Comparison of ENCODE assay signal across 13 cellular contexts in genomic region chr15:80849308-80849707, GRCh38.
DNase-seq lines count a peak whose midpoint lies in the region; ATAC-seq and TF ChIP-seq lines count a peak whose summit lies in the region.
"Had no signal": no experiment of that assay in that cellular context is flagged by ENCODE, and none has a peak within 500 bp of the region (broad histone marks: within the 10 kb centered on the region; RNA-seq: fewer than 3 reads in every experiment).

No MANE protein-coding gene starts in this region.

- H3K4me3 ChIP-seq in AG04449 (ENCODE audit: low read depth, low read length), result no peak overlapping the region
- no peak overlapping the region for H3K4me3 ChIP-seq in kidney epithelial cell (ENCODE audit: low read depth, low read length)

- H3K27me3 Mint-ChIP-seq in immature natural killer cell (ENCODE audit: low read depth in 3 of 3), result peaks cover 2 to 6% (median 5%) of the 10 kb centered on the region in 3 donors

- no peaks in the 10 kb centered on the region for H3K36me3 ChIP-seq in kidney epithelial cell (ENCODE audit: control insufficient read depth, insufficient read depth, low read length)

- no peaks in the 10 kb centered on the region for H3K27me3 ChIP-seq in kidney epithelial cell (ENCODE audit: control insufficient read depth, insufficient read depth, low read length)

- no peak overlapping the region for H3K27ac Mint-ChIP-seq in immature natural killer cell

- H3K4me1 Mint-ChIP-seq in immature natural killer cell, result no peaks in the 10 kb centered on the region

- POLR2A ChIA-PET in AG04449 (lab: Yijun Ruan, JAX), result no interaction called here

- H3K9me3 Mint-ChIP-seq in immature natural killer cell, result no peaks in the 10 kb centered on the region

- H3K4me3 Mint-ChIP-seq in immature natural killer cell, result no peak overlapping the region
- H3K4me3 Mint-ChIP-seq: CD14-positive monocyte had no signal

- ATAC-seq in HG02852 (IDR thresholded peaks at IDR 0.05; ENCODE audit: unreplicated experiment) (no peak), GM21367 (IDR thresholded peaks at IDR 0.05; ENCODE audit: unreplicated experiment) (no peak)

- CTCF ChIA-PET in AG04449 (lab: Yijun Ruan, JAX), result no interaction called here

- no peaks in the 10 kb centered on the region for H3K36me3 Mint-ChIP-seq in immature natural killer cell
- H3K36me3 Mint-ChIP-seq: CD14-positive monocyte had no signal

- TF ChIP-seq CTCF in AG04449 (IDR thresholded peaks at IDR 0.05; ENCODE audit: insufficient read depth, low read length, missing control alignments) (no peak), kidney epithelial cell (IDR thresholded peaks at IDR 0.05; ENCODE audit: insufficient read depth, low read length, poor library complexity, severe bottlenecking) (no peak)

- peak; percentile 59 for DNase-seq in AG04449 (ENCODE audit: low read depth, low spot score)
- peak; percentile 78 for DNase-seq in HK-2 (ENCODE audit: unreplicated experiment)
- DNase-seq in amniotic epithelial cell (ENCODE audit: low read depth), result peak; percentile 91
- DNase-seq in kidney epithelial cell (ENCODE audit: low read depth), result peak; percentile 71
- DNase-seq in NCI-H446 treated with DMSO at 0.1 percent for 48 hours (lab: John Stamatoyannopoulos, UW), result no peak
- DNase-seq in immature natural killer cell, result no peak
- DNase-seq: activated gamma-delta T cell treated with Interleukin-2 at 50 U/mL for 16 hours; erythroblast; NCI-H82; stimulated activated CD4-positive, alpha-beta T cell treated with anti-CD3 and anti-CD28 coated beads, Interleukin-2, amount 100 ng/mL, for 24 hours had no signal

Comparison
In these comparisons a context has a peak if more than half of its experiments do, and no peak if none do; other contexts are left out.
1. DNase-seq: peak in AG04449 (single experiment), HK-2 (single experiment), amniotic epithelial cell (single experiment) and kidney epithelial cell (single experiment); none in NCI-H446 treated with DMSO at 0.1 percent for 48 hours (single experiment) and immature natural killer cell (0 of 3).